18 cellular contexts compared by ENCODE assay signal in genomic region chr14:51342226-51342625, GRCh38.
A peak's percentile ranks its signal among the peaks of the same experiment; 100 is the strongest.
DNase-seq lines count a peak whose midpoint lies in the region; ATAC-seq, FAIRE-seq and TF ChIP-seq lines count a peak whose summit lies in the region.
"Had no signal": no experiment of that assay in that cellular context is flagged by ENCODE, and none has a peak within 500 bp of the region (broad histone marks: within the 10 kb centered on the region; RNA-seq: fewer than 3 reads in every experiment).

No MANE protein-coding gene starts in this region.

- TF ChIP-seq RAD21 in A549 (conservative IDR thresholded peaks at IDR 0.05 in 1 of 2, IDR thresholded peaks at IDR 0.05 in 1 of 2) = no peak

- POLR2A ChIA-PET in A549 (lab: Yijun Ruan, JAX) (no interaction called here), Panc1 (lab: Charles Lee) (no interaction called here)

- TF ChIP-seq POLR2A in A549 (IDR thresholded peaks at IDR 0.05; ENCODE audit: low read length) = no peak
- no peak for TF ChIP-seq POLR2A in H54 (IDR thresholded peaks at IDR 0.05; ENCODE audit: low read depth, low read length)
- no peak for TF ChIP-seq POLR2A in esophagus muscularis mucosa (IDR thresholded peaks at IDR 0.05; ENCODE audit: low read depth)

- H3K4me2 ChIP-seq in A549 = 0 out of 3 replicates have a peak overlapping the region, but pooled peaks have one; percentile 11

- H3K27ac ChIP-seq in A549 (peak overlapping the region in 1 of 2 experiments; percentile 3; a peak in 1 of 6 replicates), Panc1 (ENCODE audit: low read length) (no peak overlapping the region), esophagus muscularis mucosa (replicated peaks in 1 of 4) (no peak overlapping the region)
- H3K27ac ChIP-seq: tibial artery had no signal

- no peak; a peak in 1 of 6 replicates for ATAC-seq in A549
- no peak for ATAC-seq in Panc1
- ATAC-seq in GM18498 (IDR thresholded peaks at IDR 0.05; ENCODE audit: unreplicated experiment) = no peak
- ATAC-seq: effector memory CD8-positive, alpha-beta T cell had no signal

- no peak overlapping the region for H3K4me3 ChIP-seq in A549
- H3K4me3 ChIP-seq in Panc1 (ENCODE audit: low read depth in 2 of 2, low read length in 2 of 2) = no peak overlapping the region
- no peak overlapping the region for H3K4me3 ChIP-seq in esophagus muscularis mucosa
- H3K4me3 ChIP-seq: tibial artery had no signal

- TF ChIP-seq CTCF in A549 (IDR thresholded peaks at IDR 0.05) = no peak
- TF ChIP-seq CTCF in Panc1 (IDR thresholded peaks at IDR 0.05) = no peak
- TF ChIP-seq CTCF in esophagus muscularis mucosa (IDR thresholded peaks at IDR 0.05) = no peak

- H3K36me3 ChIP-seq in Panc1 (ENCODE audit: control insufficient read depth, insufficient read depth, low read length) (no peaks in the 10 kb centered on the region), esophagus muscularis mucosa (no peaks in the 10 kb centered on the region)
- H3K36me3 ChIP-seq: tibial artery had no signal

- BruUV-seq in Panc1 (replicated peaks; lab: Mats Ljungman, UMichigan) = no TSS peak

- H3K27me3 ChIP-seq in Panc1 (ENCODE audit: control insufficient read depth, insufficient read depth, low read length) (no peaks in the 10 kb centered on the region), esophagus muscularis mucosa (no peaks in the 10 kb centered on the region)
- H3K27me3 ChIP-seq: tibial artery had no signal

- CTCF ChIA-PET in A549 (lab: Yijun Ruan, JAX) = no interaction called here
- CTCF ChIA-PET in Panc1 (lab: Charles Lee) = no interaction called here

- peaks cover 2% of the 10 kb centered on the region; the same call in 1 of the 3 replicates for H3K9me3 ChIP-seq in A549
- no peaks in the 10 kb centered on the region for H3K9me3 ChIP-seq in Panc1 (ENCODE audit: control insufficient read depth, insufficient read depth, low read depth, low read length)
- H3K9me3 ChIP-seq in esophagus muscularis mucosa = no peaks in the 10 kb centered on the region
- H3K9me3 ChIP-seq: tibial artery had no signal

- WGBS in A549 (ENCODE audit: missing lambda C conversion rate) = 88% methylated on average over 4 of the region's 4 CpGs
- WGBS in esophagus muscularis mucosa = 95% methylated on average over 4 of the region's 4 CpGs

- in situ Hi-C loops in Panc1 (cut with HindIII; ENCODE audit: low pct_unique_long_range_greater_than_20kb, low sequenced_read_pairs) = no loop called here

- DNase-seq in A549 (ENCODE audit: low read depth in 1 of 2, low spot score in 1 of 2) (peak; percentile 16 to 35), H54 (ENCODE audit: insufficient read length, low spot score) (peak; percentile 21), Panc1 (ENCODE audit: low read depth, low spot score) (peak; percentile 18), esophagus muscularis mucosa (ENCODE audit: extremely low spot score) (peak; percentile 1), NCI-H2029 treated with DMSO at 0.1 percent for 48 hours (lab: John Stamatoyannopoulos, UW) (no peak), DMS114 treated with DMSO at 0.1 percent for 48 hours (lab: John Stamatoyannopoulos, UW; ENCODE audit: unreplicated experiment) (no peak)
- no peak for DNase-seq in effector CD8-positive, alpha-beta T cell (lab: John Stamatoyannopoulos, UW)
- DNase-seq: activated CD4-positive, CD25-positive, alpha-beta regulatory T cell; activated naive CD4-positive, alpha-beta T cell treated with anti-CD3 and anti-CD28 coated beads, Interleukin-2, amount 50 U/mL, for 16 hours; effector memory CD8-positive, alpha-beta T cell; glutamatergic neuron; KBM-7; kidney; NCI-H2081 treated with DMSO at 0.1 percent for 48 hours; stimulated activated CD4-positive, alpha-beta T cell treated with anti-CD3 and anti-CD28 coated beads, Interleukin-2, amount 100 ng/mL, for 24 hours; tibial artery had no signal

- FAIRE-seq in A549 (lab: Jason Lieb, UNC) (no peak), H54 (lab: Jason Lieb, UNC) (peak; percentile 90)
- FAIRE-seq: GM19239, kidney had no signal

- intact Hi-C loops in Panc1 (cut with micrococcal nuclease; ENCODE audit: unreplicated experiment) = no loop called here
- intact Hi-C loops in esophagus muscularis mucosa (cut with DNase I) = no loop called here

- TF ChIP-seq EP300 in A549 (IDR thresholded peaks at IDR 0.05) (no peak), esophagus muscularis mucosa (IDR thresholded peaks at IDR 0.05) (no peak)

- peaks cover 12% of the 10 kb centered on the region; the same call in 2 of the 3 replicates for H3K4me1 ChIP-seq in A549
- no peaks in the 10 kb centered on the region for H3K4me1 ChIP-seq in Panc1 (ENCODE audit: control insufficient read depth, insufficient read depth, low read length)
- peaks cover 0 to 5% (median 0%) of the 10 kb centered on the region in 4 donors for H3K4me1 ChIP-seq in esophagus muscularis mucosa

TF ChIP-seq in A549, 52 proteins besides CTCF, POLR2A, EP300 and RAD21:
- TF ChIP-seq BCL3 (IDR thresholded peaks at IDR 0.05) (no peak), ZSCAN20 (CRISPR knock-in tag; IDR thresholded peaks at IDR 0.05) (no peak), FOSB (CRISPR knock-in tag; IDR thresholded peaks at IDR 0.05) (no peak), RNF2 (IDR thresholded peaks at IDR 0.05; ENCODE audit: borderline replicate concordance, low read depth) (no peak), HMGXB4 (CRISPR knock-in tag; IDR thresholded peaks at IDR 0.05; ENCODE audit: borderline replicate concordance) (no peak), GATA3 (IDR thresholded peaks at IDR 0.05; ENCODE audit: borderline replicate concordance) (peak; percentile 47; the same call in 1 of the 2 replicates), FOSL2 (IDR thresholded peaks at IDR 0.05) (no peak), FOSL2 (CRISPR knock-in tag; IDR thresholded peaks at IDR 0.05) (peak; percentile 43), SMC3 (IDR thresholded peaks at IDR 0.05) (no peak)

Comparison
In these comparisons a context has a peak if more than half of its experiments do, and no peak if none do; other contexts are left out.
1. DNase-seq: peak in A549 (2 of 2), H54 (single experiment), Panc1 (single experiment) and esophagus muscularis mucosa (single experiment); none in NCI-H2029 treated with DMSO at 0.1 percent for 48 hours (single experiment), DMS114 treated with DMSO at 0.1 percent for 48 hours (single experiment) and effector CD8-positive, alpha-beta T cell (single experiment).